3 cellular contexts compared by ENCODE assay signal in genomic region chr12:63013302-63013701, GRCh38.
A peak's percentile ranks its signal among the peaks of the same experiment; 100 is the strongest.
TF ChIP-seq lines count a peak whose summit lies in the region.

No MANE protein-coding gene starts in this region.

TF ChIP-seq in A549, 52 proteins besides CTCF, POLR2A, EP300 and RAD21:
- peak; percentile 76 for TF ChIP-seq MAFK (IDR thresholded peaks at IDR 0.05; ENCODE audit: partially characterized antibody)
- TF ChIP-seq, protein P1, sequence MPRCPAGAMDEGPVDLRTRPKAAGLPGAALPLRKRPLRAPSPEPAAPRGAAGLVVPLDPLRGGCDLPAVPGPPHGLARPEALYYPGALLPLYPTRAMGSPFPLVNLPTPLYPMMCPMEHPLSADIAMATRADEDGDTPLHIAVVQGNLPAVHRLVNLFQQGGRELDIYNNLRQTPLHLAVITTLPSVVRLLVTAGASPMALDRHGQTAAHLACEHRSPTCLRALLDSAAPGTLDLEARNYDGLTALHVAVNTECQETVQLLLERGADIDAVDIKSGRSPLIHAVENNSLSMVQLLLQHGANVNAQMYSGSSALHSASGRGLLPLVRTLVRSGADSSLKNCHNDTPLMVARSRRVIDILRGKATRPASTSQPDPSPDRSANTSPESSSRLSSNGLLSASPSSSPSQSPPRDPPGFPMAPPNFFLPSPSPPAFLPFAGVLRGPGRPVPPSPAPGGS (IDR thresholded peaks at IDR 0.05): no peak

TF ChIP-seq in GM23338, 12 proteins besides CTCF, POLR2A, EP300 and RAD21:
- TF ChIP-seq, protein P2, sequence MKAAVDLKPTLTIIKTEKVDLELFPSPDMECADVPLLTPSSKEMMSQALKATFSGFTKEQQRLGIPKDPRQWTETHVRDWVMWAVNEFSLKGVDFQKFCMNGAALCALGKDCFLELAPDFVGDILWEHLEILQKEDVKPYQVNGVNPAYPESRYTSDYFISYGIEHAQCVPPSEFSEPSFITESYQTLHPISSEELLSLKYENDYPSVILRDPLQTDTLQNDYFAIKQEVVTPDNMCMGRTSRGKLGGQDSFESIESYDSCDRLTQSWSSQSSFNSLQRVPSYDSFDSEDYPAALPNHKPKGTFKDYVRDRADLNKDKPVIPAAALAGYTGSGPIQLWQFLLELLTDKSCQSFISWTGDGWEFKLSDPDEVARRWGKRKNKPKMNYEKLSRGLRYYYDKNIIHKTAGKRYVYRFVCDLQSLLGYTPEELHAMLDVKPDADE (IDR thresholded peaks at IDR 0.05): no peak
- TF ChIP-seq JUNB (IDR thresholded peaks at IDR 0.05; ENCODE audit: unreplicated experiment) (no peak), NANOG (IDR thresholded peaks at IDR 0.05; ENCODE audit: borderline replicate concordance) (no peak), EZH2phosphoT487 (IDR thresholded peaks at IDR 0.05; ENCODE audit: unreplicated experiment) (no peak), POLR2AphosphoS5 (IDR thresholded peaks at IDR 0.05; ENCODE audit: low read depth) (no peak)

TF ChIP-seq in H1, 55 proteins besides CTCF, POLR2A, EP300 and RAD21:
- TF ChIP-seq SAP30 (IDR thresholded peaks at IDR 0.05; ENCODE audit: insufficient read depth, insufficient replicate concordance, low read length) (no peak), MAFK (IDR thresholded peaks at IDR 0.05; ENCODE audit: low read depth, low read length) (0 out of 2 replicates have a peak, but pooled peaks have one; percentile 22)
